In the genomic region with DNA sequence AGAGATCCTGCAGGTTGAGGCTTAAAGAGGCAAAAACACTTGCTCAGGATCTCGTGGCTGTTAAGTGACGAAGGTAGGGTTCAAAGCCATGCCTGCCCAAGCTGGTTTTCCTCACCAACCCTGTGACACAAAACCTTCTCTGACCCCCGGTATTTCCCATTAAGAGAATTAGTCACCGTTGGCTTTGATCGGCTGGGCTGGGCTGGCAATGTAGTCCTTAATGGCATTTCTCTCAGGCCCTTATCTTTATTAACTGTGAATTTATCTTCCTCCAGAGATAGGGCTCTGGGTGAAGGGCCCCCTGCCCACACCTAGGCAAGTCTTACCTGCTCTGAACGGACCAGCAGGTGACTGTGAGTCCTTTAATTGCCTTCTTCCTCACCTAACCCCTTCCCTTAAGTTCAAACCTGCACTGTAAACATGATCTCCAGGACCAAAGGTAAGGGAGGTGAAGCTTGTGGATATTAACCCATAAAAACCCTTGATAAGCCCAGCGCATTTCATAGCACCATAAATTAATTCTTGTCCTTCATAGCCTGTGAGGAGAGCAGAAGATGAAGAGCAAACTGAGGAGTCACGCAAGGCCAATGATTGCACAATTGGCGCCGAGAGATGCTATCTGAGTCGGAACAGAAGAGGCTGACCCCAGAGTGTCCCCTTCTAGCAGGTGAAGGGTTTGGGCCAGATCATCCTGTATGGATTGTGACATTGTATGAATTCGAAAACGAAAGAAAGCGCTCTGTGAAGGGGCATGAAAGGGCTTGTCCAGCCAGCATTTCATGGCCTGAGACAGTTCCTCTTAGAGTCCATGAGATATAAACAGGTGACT, we compare ENCODE assay signal across 21 cellular contexts.
"Had no signal": no experiment of that assay in that cellular context is flagged by ENCODE, and none has a peak within 500 bp of the region (broad histone marks: within the 10 kb centered on the region; RNA-seq: fewer than 3 reads in every experiment).

No MANE protein-coding gene starts in this region.

- H3K4me3 ChIP-seq: body of pancreas, colonic mucosa, gastroesophageal sphincter, heart left ventricle, pancreas had no signal

- H3K36me3 Mint-ChIP-seq: naive thymus-derived CD8-positive, alpha-beta T cell; stimulated activated naive B cell treated with anti-CD40 and anti-IgM and Interleukin-4, amounts not matched to agents 10 μg/mL and 1 μg/mL and 100 μg/mL, for 72 hours had no signal

- H3K4me1 Mint-ChIP-seq: activated CD4-positive, alpha-beta T cell treated with anti-CD3 and anti-CD28 coated beads, Interleukin-2, amount 10 ng/mL, durations not matched to agents 24 days and 14 days; naive thymus-derived CD8-positive, alpha-beta T cell; stimulated activated naive B cell treated with anti-CD40 and anti-IgM and Interleukin-4, amounts not matched to agents 10 μg/mL and 1 μg/mL and 100 μg/mL, for 72 hours had no signal

- FAIRE-seq: endometrium, pancreas, urothelium cell line had no signal

- H3K4me1 ChIP-seq: body of pancreas, colonic mucosa, gastroesophageal sphincter, heart left ventricle, pancreas had no signal

- H3K9me3 Mint-ChIP-seq: activated CD4-positive, alpha-beta T cell treated with anti-CD3 and anti-CD28 coated beads, Interleukin-2, amount 10 ng/mL, durations not matched to agents 24 days and 14 days; activated CD8-positive, alpha-beta T cell treated with anti-CD3 and anti-CD28 coated beads for 36 hours; activated T-helper 2 cell treated with anti-CD3 and anti-CD28 coated beads, Interferon-gamma antibody, Interleukin-2, Interleukin-4, amounts not matched to agents 10 μg/mL and 5 μg/mL and 100 μg/mL, durations not matched to agents 14 hours and 24 hours and 36 hours had no signal

- H3K4me3 Mint-ChIP-seq: activated CD4-positive, alpha-beta T cell treated with anti-CD3 and anti-CD28 coated beads, Interleukin-2, amount 10 ng/mL, durations not matched to agents 24 days and 14 days; activated CD8-positive, alpha-beta T cell treated with anti-CD3 and anti-CD28 coated beads for 36 hours; activated naive CD4-positive, alpha-beta T cell treated with anti-CD3 and anti-CD28 coated beads for 36 hours; activated T-cell treated with anti-CD3 and anti-CD28 coated beads, Interleukin-2, amount 50 U/mL, for 24 hours; naive thymus-derived CD8-positive, alpha-beta T cell; stimulated activated naive B cell treated with anti-CD40 and anti-IgM and Interleukin-4, amounts not matched to agents 10 μg/mL and 1 μg/mL and 100 μg/mL, for 72 hours had no signal

- H3K36me3 ChIP-seq: colonic mucosa, gastroesophageal sphincter, heart left ventricle, pancreas had no signal

- DNase-seq: activated CD4-positive, alpha-beta T cell treated with anti-CD3 and anti-CD28 coated beads, Interleukin-2, amount 10 ng/mL, durations not matched to agents 24 days and 14 days; activated CD4-positive, CD25-positive, alpha-beta regulatory T cell; activated CD8-positive, alpha-beta T cell treated with anti-CD3 and anti-CD28 coated beads for 36 hours; activated naive CD4-positive, alpha-beta T cell treated with anti-CD3 and anti-CD28 coated beads for 36 hours; activated T-cell treated with anti-CD3 and anti-CD28 coated beads, Interleukin-2, amount 50 U/mL, for 24 hours; body of pancreas; caudate nucleus; colonic mucosa; erythroblast; heart left ventricle; kidney glomerular epithelial cell; left ventricle myocardium superior; naive thymus-derived CD8-positive, alpha-beta T cell; pancreas; stimulated activated naive B cell treated with anti-CD40 and anti-IgM and Interleukin-4, amounts not matched to agents 10 μg/mL and 1 μg/mL and 100 μg/mL, for 72 hours; T-helper 1 cell; T-helper 9 cell had no signal

- ATAC-seq: activated CD8-positive, alpha-beta T cell treated with anti-CD3 and anti-CD28 coated beads for 36 hours; body of pancreas; gastroesophageal sphincter; heart left ventricle; left ventricle myocardium superior; naive thymus-derived CD8-positive, alpha-beta T cell; stimulated activated naive B cell treated with anti-CD40 and anti-IgM and Interleukin-4, amounts not matched to agents 10 μg/mL and 1 μg/mL and 100 μg/mL, for 72 hours had no signal

- H3K9me3 ChIP-seq: colonic mucosa, gastroesophageal sphincter, heart left ventricle, pancreas had no signal

- H3K27ac Mint-ChIP-seq: activated CD4-positive, alpha-beta T cell treated with anti-CD3 and anti-CD28 coated beads, Interleukin-2, amount 10 ng/mL, durations not matched to agents 24 days and 14 days; activated CD8-positive, alpha-beta T cell treated with anti-CD3 and anti-CD28 coated beads for 36 hours; activated naive CD4-positive, alpha-beta T cell treated with anti-CD3 and anti-CD28 coated beads for 36 hours; activated T-cell treated with anti-CD3 and anti-CD28 coated beads, Interleukin-2, amount 50 U/mL, for 24 hours; activated T-helper 2 cell treated with anti-CD3 and anti-CD28 coated beads, Interferon-gamma antibody, Interleukin-2, Interleukin-4, amounts not matched to agents 10 μg/mL and 5 μg/mL and 100 μg/mL, durations not matched to agents 14 hours and 24 hours and 36 hours; naive thymus-derived CD8-positive, alpha-beta T cell; stimulated activated naive B cell treated with anti-CD40 and anti-IgM and Interleukin-4, amounts not matched to agents 10 μg/mL and 1 μg/mL and 100 μg/mL, for 72 hours had no signal

- H3K27ac ChIP-seq: body of pancreas, colonic mucosa, gastroesophageal sphincter, heart left ventricle, pancreas had no signal

- H3K27me3 ChIP-seq: body of pancreas, colonic mucosa had no signal

- H3K27me3 Mint-ChIP-seq: activated CD4-positive, alpha-beta T cell treated with anti-CD3 and anti-CD28 coated beads, Interleukin-2, amount 10 ng/mL, durations not matched to agents 24 days and 14 days; activated CD8-positive, alpha-beta T cell treated with anti-CD3 and anti-CD28 coated beads for 36 hours had no signal
